ENCODE assay signal across 1 cellular context in the genomic region with DNA sequence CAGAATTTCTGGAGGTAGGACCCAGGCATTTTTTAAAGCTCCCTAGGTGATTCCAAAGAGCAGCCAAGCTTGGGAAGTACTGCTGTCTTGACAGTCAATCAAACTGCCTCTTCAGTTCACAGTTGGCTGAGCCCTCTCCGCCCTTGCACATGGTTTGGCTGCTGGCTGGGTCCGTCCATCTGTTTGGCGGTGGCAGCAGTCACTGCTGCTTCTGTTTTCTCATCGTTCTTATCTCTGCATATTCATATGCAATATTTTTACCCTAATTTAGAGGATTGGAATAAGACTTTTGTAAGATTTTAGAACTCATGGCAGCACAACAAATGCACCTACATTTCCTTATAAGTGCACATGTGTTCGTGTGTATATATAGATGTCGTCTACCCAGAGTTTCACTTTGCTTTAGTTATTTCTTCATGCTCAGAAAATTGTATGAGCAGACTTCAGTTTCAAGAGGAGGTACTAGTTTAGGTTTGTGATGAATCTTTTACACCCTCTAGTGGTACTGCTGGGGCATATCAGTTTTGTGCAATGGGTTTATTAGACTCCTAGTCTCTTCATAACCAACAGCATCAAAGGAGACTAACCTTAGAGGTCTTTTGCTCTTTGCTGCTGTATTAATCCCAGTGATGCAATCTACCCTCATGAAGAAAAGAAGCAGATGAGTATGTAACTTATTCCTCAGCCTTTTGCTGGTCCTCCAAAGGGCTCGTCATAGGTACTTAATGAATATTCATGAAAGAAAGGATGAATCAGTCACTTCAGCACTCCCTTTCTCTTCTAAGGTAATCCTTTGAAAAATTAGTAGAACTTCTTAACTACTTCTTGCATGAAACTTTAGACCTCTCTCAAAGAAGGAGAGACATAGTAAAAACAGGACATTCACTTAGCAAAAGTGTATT.
TF ChIP-seq lines count a peak whose summit lies in the region.

No MANE protein-coding gene starts in this region.

TF ChIP-seq in HepG2, 621 proteins besides CTCF, POLR2A, EP300 and RAD21:
- TF ChIP-seq GFI1 (CRISPR knock-in tag; IDR thresholded peaks at IDR 0.05; ENCODE audit: borderline replicate concordance) (no peak), SMC3 (IDR thresholded peaks at IDR 0.05; ENCODE audit: low read length) (peak; percentile 37), CEBPB (IDR thresholded peaks at IDR 0.05; ENCODE audit: borderline replicate concordance, low read depth, low read length) (0 out of 2 replicates have a peak, but pooled peaks have one; percentile 5), STAG1 (CRISPR knock-in tag; IDR thresholded peaks at IDR 0.05) (peak; percentile 69)
